1 cellular context compared by ENCODE assay signal in the genomic region with DNA sequence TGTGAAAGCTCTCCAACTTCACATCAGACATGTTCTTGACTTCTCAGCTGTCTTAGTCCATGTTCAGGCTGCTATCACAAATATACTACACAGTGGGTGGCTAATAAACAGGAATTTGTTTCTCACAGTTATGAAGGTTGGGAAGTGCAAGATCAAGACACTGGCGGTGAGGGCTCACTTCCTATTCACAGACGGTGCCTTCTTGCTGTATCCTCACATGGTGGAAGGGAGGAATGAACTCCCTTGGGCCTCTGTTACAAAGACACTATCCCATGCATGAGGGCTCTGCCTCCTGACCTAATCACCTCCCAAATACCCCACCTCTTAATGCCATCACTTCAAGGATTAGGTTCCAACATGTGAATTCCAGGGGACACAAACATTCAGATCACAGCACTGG.
TF ChIP-seq lines count a peak whose summit lies in the region.

No MANE protein-coding gene starts in this region.

TF ChIP-seq in IMR-90, 13 proteins besides CTCF, POLR2A, EP300 and RAD21:
- no peak for TF ChIP-seq BHLHE40 (IDR thresholded peaks at IDR 0.05; ENCODE audit: low read depth, low read length)
- TF ChIP-seq SMC3 (IDR thresholded peaks at IDR 0.05; ENCODE audit: low read depth, low read length) = no peak
- TF ChIP-seq CHD1 (IDR thresholded peaks at IDR 0.05; ENCODE audit: low read depth, low read length) = no peak
- TF ChIP-seq, protein P1, sequence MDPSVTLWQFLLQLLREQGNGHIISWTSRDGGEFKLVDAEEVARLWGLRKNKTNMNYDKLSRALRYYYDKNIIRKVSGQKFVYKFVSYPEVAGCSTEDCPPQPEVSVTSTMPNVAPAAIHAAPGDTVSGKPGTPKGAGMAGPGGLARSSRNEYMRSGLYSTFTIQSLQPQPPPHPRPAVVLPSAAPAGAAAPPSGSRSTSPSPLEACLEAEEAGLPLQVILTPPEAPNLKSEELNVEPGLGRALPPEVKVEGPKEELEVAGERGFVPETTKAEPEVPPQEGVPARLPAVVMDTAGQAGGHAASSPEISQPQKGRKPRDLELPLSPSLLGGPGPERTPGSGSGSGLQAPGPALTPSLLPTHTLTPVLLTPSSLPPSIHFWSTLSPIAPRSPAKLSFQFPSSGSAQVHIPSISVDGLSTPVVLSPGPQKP (IDR thresholded peaks at IDR 0.05; ENCODE audit: borderline replicate concordance, low read depth, low read length) = no peak
- TF ChIP-seq FOS (IDR thresholded peaks at IDR 0.05; ENCODE audit: low read depth, low read length) = no peak
- TF ChIP-seq MXI1 (IDR thresholded peaks at IDR 0.05; ENCODE audit: borderline replicate concordance, low read depth, low read length) = no peak
- TF ChIP-seq MAZ (IDR thresholded peaks at IDR 0.05; ENCODE audit: borderline replicate concordance, low read depth, low read length) = no peak
- no peak for TF ChIP-seq RFX5 (IDR thresholded peaks at IDR 0.05; ENCODE audit: low read depth, low read length)
